9 cellular contexts compared by ENCODE assay signal in the genomic region with DNA sequence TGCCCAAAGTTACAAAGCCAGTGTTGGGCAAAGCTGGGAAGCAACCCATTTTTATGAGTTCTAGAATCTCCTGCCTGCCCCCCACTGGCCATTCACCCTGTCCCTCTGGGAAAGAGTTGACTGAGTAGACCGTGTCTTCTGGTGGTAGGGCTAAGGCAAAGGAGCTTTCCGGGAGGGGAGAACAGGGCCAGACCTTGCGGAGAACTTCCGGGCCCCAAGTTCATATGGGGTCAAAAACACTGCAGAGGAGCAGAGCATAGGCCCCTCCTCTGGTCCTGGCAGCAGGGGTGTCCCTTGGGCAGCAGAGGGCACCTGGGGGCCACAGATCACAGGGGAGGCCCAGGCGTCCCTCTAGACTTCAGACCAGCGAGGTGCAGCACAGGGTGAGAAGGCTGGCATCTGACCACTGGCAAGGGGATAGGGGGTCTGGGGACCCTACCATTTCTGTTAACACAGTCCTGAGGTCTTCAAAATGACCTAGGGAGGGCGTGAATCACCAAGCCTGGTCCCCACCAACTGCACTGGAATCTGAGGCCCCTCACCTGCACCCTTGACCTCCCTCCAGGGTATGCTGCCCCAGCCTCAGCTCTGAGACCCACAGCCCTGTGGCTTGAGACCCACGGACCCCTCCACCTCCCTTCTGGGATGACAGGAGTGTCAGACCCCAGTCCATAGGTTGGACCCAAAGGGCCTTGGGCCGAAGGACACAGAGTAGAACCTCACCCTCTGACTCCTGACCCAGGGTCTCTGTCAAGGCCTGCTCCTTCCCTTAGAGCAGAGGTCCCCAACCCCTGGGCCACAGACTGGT. TPM values are rescaled to one million over a fixed set of nuclear protein-coding genes. Genes with fewer than 3 reads are reported as not detected.
DNase-seq lines count a peak whose midpoint lies in the region; ATAC-seq and TF ChIP-seq lines count a peak whose summit lies in the region.
"Had no signal": no experiment of that assay in that cellular context is flagged by ENCODE, and none has a peak within 500 bp of the region (broad histone marks: within the 10 kb centered on the region; RNA-seq: fewer than 3 reads in every experiment).

No MANE protein-coding gene starts in this region.

- H3K4me1 Mint-ChIP-seq in T-helper 1 cell treated with Interleukin-12 subunit alpha and Interleukin-12 subunit beta and Interleukin-4 antibody, amounts not matched to agents 30 μg/mL and 1 μg/mL, for 36 hours (ENCODE audit: low read depth) = peaks cover 25% of the 10 kb centered on the region
- H3K4me1 Mint-ChIP-seq in progenitor cell of endocrine pancreas (ENCODE audit: low read depth) = peaks cover 31% of the 10 kb centered on the region

- no peaks in the 10 kb centered on the region for H3K9me3 Mint-ChIP-seq in T-helper 1 cell treated with Interleukin-12 subunit alpha and Interleukin-12 subunit beta and Interleukin-4 antibody, amounts not matched to agents 30 μg/mL and 1 μg/mL, for 36 hours
- no peaks in the 10 kb centered on the region for H3K9me3 Mint-ChIP-seq in progenitor cell of endocrine pancreas (ENCODE audit: low read depth)

- H3K4me3 ChIP-seq in PC-3 (ENCODE audit: low read length) = peak overlapping the region; percentile 82; the same call in 1 of the 2 replicates

- H3K4me3 Mint-ChIP-seq in T-helper 1 cell treated with Interleukin-12 subunit alpha and Interleukin-12 subunit beta and Interleukin-4 antibody, amounts not matched to agents 30 μg/mL and 1 μg/mL, for 36 hours = peak overlapping the region; percentile 97
- peak overlapping the region; percentile 93 for H3K4me3 Mint-ChIP-seq in progenitor cell of endocrine pancreas (ENCODE audit: low read depth)

- H4K20me1 ChIP-seq in PC-3 (ENCODE audit: low read length) = no peaks in the 10 kb centered on the region

- H3K27me3 ChIP-seq in PC-3 (ENCODE audit: low read length) = no peaks in the 10 kb centered on the region

- no peak overlapping the region for H2AFZ ChIP-seq in PC-3 (ENCODE audit: low read length)

- H3K27ac ChIP-seq in PC-3 (ENCODE audit: low read length) (peak overlapping the region; percentile 60; the same call in 1 of the 2 replicates), epithelial cell of prostate (peak overlapping the region; percentile 67)
- H3K27ac ChIP-seq: KMS-11 had no signal

- H3K36me3 Mint-ChIP-seq in T-helper 1 cell treated with Interleukin-12 subunit alpha and Interleukin-12 subunit beta and Interleukin-4 antibody, amounts not matched to agents 30 μg/mL and 1 μg/mL, for 36 hours (ENCODE audit: low read depth) = peaks cover 8% of the 10 kb centered on the region
- peaks cover 24% of the 10 kb centered on the region for H3K36me3 Mint-ChIP-seq in progenitor cell of endocrine pancreas (ENCODE audit: insufficient read depth)

- no peaks in the 10 kb centered on the region for H3K27me3 Mint-ChIP-seq in T-helper 1 cell treated with Interleukin-12 subunit alpha and Interleukin-12 subunit beta and Interleukin-4 antibody, amounts not matched to agents 30 μg/mL and 1 μg/mL, for 36 hours (ENCODE audit: low read depth)
- H3K27me3 Mint-ChIP-seq in progenitor cell of endocrine pancreas = no peaks in the 10 kb centered on the region

- BruUV-seq in PC-3 (replicated peaks; lab: Mats Ljungman, UMichigan) = no TSS peak

- no peaks in the 10 kb centered on the region for H3K9me2 ChIP-seq in PC-3 (replicated peaks; ENCODE audit: low read length)

- H3K27ac Mint-ChIP-seq in T-helper 1 cell treated with Interleukin-12 subunit alpha and Interleukin-12 subunit beta and Interleukin-4 antibody, amounts not matched to agents 30 μg/mL and 1 μg/mL, for 36 hours = no peak overlapping the region
- no peak overlapping the region for H3K27ac Mint-ChIP-seq in progenitor cell of endocrine pancreas

- CTCF ChIA-PET in PC-3 (lab: Charles Lee) = interaction anchor here (0.6 kb wide), 1 partner anchor 40 kb away, joined by 3 read pairs; no protein-coding TSS in a partner anchor

- no peaks in the 10 kb centered on the region for H3K9me3 ChIP-seq in PC-3 (ENCODE audit: low read length)

- DNase-seq in T-helper 1 cell = no peak
- peak; percentile 21 for DNase-seq in PC-3
- DNase-seq in epithelial cell of prostate (ENCODE audit: low read depth, low spot score) = no peak
- no peak for DNase-seq in progenitor cell of endocrine pancreas (ENCODE audit: low spot score, unreplicated experiment)
- DNase-seq in NOMO-1 treated with dmso at 0.1 percent for 144 hours (lab: John Stamatoyannopoulos, UW; ENCODE audit: unreplicated experiment) = no peak
- DNase-seq in activated CD4-positive, alpha-beta T cell treated with anti-CD3 and anti-CD28 coated beads, Interleukin-2, amount 50 U/mL, for 1 hour = no peak

- peaks cover 24% of the 10 kb centered on the region for H3K4me1 ChIP-seq in PC-3 (ENCODE audit: insufficient read depth, low read length)

- H3K36me3 ChIP-seq in PC-3 (ENCODE audit: low read depth, low read length) = no peaks in the 10 kb centered on the region

- no peaks in the 10 kb centered on the region for H3F3A ChIP-seq in PC-3 (ENCODE audit: low read length, unreplicated experiment)

- H3K9ac ChIP-seq in PC-3 (ENCODE audit: low read length) = no peak overlapping the region

- H3K79me2 ChIP-seq in PC-3 (ENCODE audit: low read length) = peaks cover 34% of the 10 kb centered on the region

- intact Hi-C loops in PC-3 (cut with micrococcal nuclease) = no loop called here

- ATAC-seq in PC-3 = 0 out of 2 replicates have a peak, but pooled peaks have one; percentile 1
- ATAC-seq in GM21717 (IDR thresholded peaks at IDR 0.05; ENCODE audit: unreplicated experiment) = no peak

- peak; percentile 41 for TF ChIP-seq CTCF in PC-3 (conservative IDR thresholded peaks at IDR 0.05; ENCODE audit: low read depth, low read length)
- TF ChIP-seq CTCF in progenitor cell of endocrine pancreas (IDR thresholded peaks at IDR 0.05; ENCODE audit: unreplicated experiment) = no peak

- H3K4me2 ChIP-seq in PC-3 (ENCODE audit: low read length) = peak overlapping the region; percentile 90

- POLR2A ChIA-PET in PC-3 (lab: Charles Lee; ENCODE audit: unreplicated experiment) = no interaction called here

RNA-seq across cellular contexts. Expression of gene ARAP1, which starts 1.3 kb away (rescaled TPM):
- total RNA-seq in PC-3 (2014; rRNA removed) = 86.2 and 124 TPM in 2 replicates
- 83.4 and 86.7 TPM in 2 replicates for total RNA-seq in progenitor cell of endocrine pancreas

RNA-seq across cellular contexts. Expression of gene STARD10, which starts 40.3 kb away (rescaled TPM):
- total RNA-seq in PC-3 (2014; rRNA removed) (284 and 362 TPM in 2 replicates), progenitor cell of endocrine pancreas (212 and 220 TPM in 2 replicates)
